ENCODE assay signal across 26 cellular contexts in genomic region chr13:35531551-35531950, GRCh38. TPM values are rescaled to one million over a fixed set of nuclear protein-coding genes. Genes with fewer than 3 reads are reported as not detected.
DNase-seq lines count a peak whose midpoint lies in the region; ATAC-seq and TF ChIP-seq lines count a peak whose summit lies in the region.
"Had no signal": no experiment of that assay in that cellular context is flagged by ENCODE, and none has a peak within 500 bp of the region (broad histone marks: within the 10 kb centered on the region; RNA-seq: fewer than 3 reads in every experiment).

No MANE protein-coding gene starts in this region.

- intact Hi-C loops in psoas muscle (cut with DNase I): no loop called here

- H3K9me3 ChIP-seq in psoas muscle: no peaks in the 10 kb centered on the region
- H3K9me3 ChIP-seq: Caco-2, HAP-1, SJCRH30 had no signal

- no peaks in the 10 kb centered on the region for H3K27me3 ChIP-seq in psoas muscle (ENCODE audit: insufficient read depth in 3 of 3, low read length in 2 of 3)
- H3K27me3 ChIP-seq: BLaER1 treated with 17β-estradiol and CSF1 and Interleukin-3, amounts not matched to agents 10 nM and 100 nM; SJCRH30 had no signal

- H3K36me3 ChIP-seq in psoas muscle (ENCODE audit: insufficient read depth in 1 of 2, low read depth in 1 of 2): no peaks in the 10 kb centered on the region
- H3K36me3 ChIP-seq: BLaER1 treated with 17β-estradiol and CSF1 and Interleukin-3, amounts not matched to agents 10 nM and 100 nM; HAP-1; SJCRH30 had no signal

- DNase-seq in NCI-H146 treated with DMSO at 0.1 percent for 48 hours (lab: John Stamatoyannopoulos, UW; ENCODE audit: unreplicated experiment): peak; percentile 54
- DNase-seq in NCI-H524 (lab: John Stamatoyannopoulos, UW): peak; percentile 25 to 77
- DNase-seq in NCI-H2227 treated with DMSO at 0.1 percent for 48 hours (lab: John Stamatoyannopoulos, UW): no peak
- no peak for DNase-seq in OCI-M2 (lab: John Stamatoyannopoulos, UW; ENCODE audit: unreplicated experiment)
- DNase-seq in psoas muscle: no peak
- DNase-seq: Caco-2; CD4-positive, alpha-beta memory T cell; DMS153; IMR-90; NCI-H1105; NCI-H187; NCI-H2107; NCI-H345; NCI-H526; NK-92 treated with Interleukin-12 subunit alpha and Interleukin-12 subunit beta, amount 100 ng/mL, for 24 hours; SJCRH30; T-helper 17 cell had no signal

- no peak overlapping the region for H3K4me3 ChIP-seq in psoas muscle
- H3K4me3 ChIP-seq: BLaER1 treated with 17β-estradiol and CSF1 and Interleukin-3, amounts not matched to agents 10 nM and 100 nM; GM23338; HAP-1; SJCRH30 had no signal

- no peaks in the 10 kb centered on the region for H3K4me1 ChIP-seq in psoas muscle
- H3K4me1 ChIP-seq: Caco-2, HAP-1, SJCRH30 had no signal

- ATAC-seq in SK-N-SH treated with all-trans-retinoic acid at 6 μM for 48 hours (peak; percentile 39), psoas muscle (no peak), GM19463 (IDR thresholded peaks at IDR 0.05; ENCODE audit: unreplicated experiment) (no peak)
- ATAC-seq: GM23338, T-helper 17 cell had no signal

- no peak for TF ChIP-seq CTCF in psoas muscle (IDR thresholded peaks at IDR 0.05)

- no peak overlapping the region for H3K27ac ChIP-seq in psoas muscle
- H3K27ac ChIP-seq: BLaER1 treated with 17β-estradiol and CSF1 and Interleukin-3, amounts not matched to agents 10 nM and 100 nM; HL-60; KMS-11; SJCRH30 had no signal

- 90 to 97% (median 97%) methylated on average over 1 of the region's 1 CpG for WGBS in psoas muscle, 3 donors

TF ChIP-seq in SK-N-SH treated with all-trans-retinoic acid at 6 μM for 48 hours, 23 proteins besides CTCF, POLR2A, EP300 and RAD21:
- TF ChIP-seq ZNF70 (CRISPR knock-in tag; IDR thresholded peaks at IDR 0.05): no peak
- TF ChIP-seq ZNF565 (CRISPR knock-in tag; conservative IDR thresholded peaks at IDR 0.05; ENCODE audit: low read depth): no peak
- no peak for TF ChIP-seq ARNTL (CRISPR knock-in tag; IDR thresholded peaks at IDR 0.05; ENCODE audit: borderline replicate concordance, low read depth)
- no peak for TF ChIP-seq BACH2 (CRISPR knock-in tag; IDR thresholded peaks at IDR 0.05; ENCODE audit: borderline replicate concordance)
- no peak for TF ChIP-seq CSRNP3 (CRISPR knock-in tag; IDR thresholded peaks at IDR 0.05)

RNA-seq across cellular contexts. Expression of gene MAB21L1, which starts 55.1 kb away (rescaled TPM):
- total RNA-seq in psoas muscle: 1 to 10 TPM; 1.1 to 1.3 (median 1.2) TPM
- polyA plus RNA-seq in psoas muscle: 1 to 10 TPM in 1 of 3 donors, under 1 TPM in 2; 0.34 to 1.8 (median 0.47) TPM
- total RNA-seq: Caco-2; CD4-positive, alpha-beta memory T cell; G401; GM23338; HT1080; T-helper 17 cell had no signal
- polyA plus RNA-seq: CD4-positive, alpha-beta memory T cell had no signal

Comparison
In these comparisons a context has a peak if more than half of its experiments do, and no peak if none do; other contexts are left out.
1. DNase-seq: peak in NCI-H146 treated with DMSO at 0.1 percent for 48 hours (single experiment) and NCI-H524 (2 of 2); none in NCI-H2227 treated with DMSO at 0.1 percent for 48 hours (single experiment), OCI-M2 (single experiment) and psoas muscle (0 of 2).